8 cellular contexts compared by ENCODE assay signal in genomic region chr17:35089846-35090193, GRCh38. TPM values are rescaled to one million over a fixed set of nuclear protein-coding genes. Genes with fewer than 3 reads are reported as not detected.
DNase-seq lines count a peak whose midpoint lies in the region; TF ChIP-seq lines count a peak whose summit lies in the region.

No MANE protein-coding gene starts in this region.

- H3K4me3 ChIP-seq in HFF-Myc (replicated peaks; ENCODE audit: low read depth, low read length): peak overlapping the region; percentile 34; the same call in 1 of the 2 replicates
- H3K4me3 ChIP-seq in PC-9: peak overlapping the region; percentile 42; the same call in 1 of the 2 replicates
- peak overlapping the region; percentile 15 for H3K4me3 ChIP-seq in astrocyte of the cerebellum (ENCODE audit: low read depth, low read length)

- H3K9me3 Mint-ChIP-seq in Calu3 (ENCODE audit: low read depth, unreplicated experiment): no peaks in the 10 kb centered on the region

- BruUV-seq in Calu3 (replicated peaks; lab: Mats Ljungman, UMichigan) (no TSS peak), PC-9 (replicated peaks; lab: Mats Ljungman, UMichigan) (no TSS peak)

- in situ Hi-C loops in astrocyte of the cerebellum (cut with HindIII; ENCODE audit: low sequenced_read_pairs): no loop called here

- peaks cover 42% of the 10 kb centered on the region for H3K36me3 Mint-ChIP-seq in Calu3 (ENCODE audit: insufficient read depth, unreplicated experiment)

- no peaks in the 10 kb centered on the region for H3K27me3 Mint-ChIP-seq in Calu3 (ENCODE audit: unreplicated experiment)

- no peak for TF ChIP-seq CTCF in Calu3 (IDR thresholded peaks at IDR 0.05; ENCODE audit: unreplicated experiment)
- no peak for TF ChIP-seq CTCF in HFF-Myc (IDR thresholded peaks at IDR 0.05; ENCODE audit: low read depth, low read length, missing control alignments)
- no peak for TF ChIP-seq CTCF in PC-9 (conservative IDR thresholded peaks at IDR 0.05)
- TF ChIP-seq CTCF in astrocyte of the cerebellum (IDR thresholded peaks at IDR 0.05; ENCODE audit: low read depth, low read length, missing control alignments): no peak

- peaks cover 32% of the 10 kb centered on the region for H3K79me2 ChIP-seq in PC-9 (ENCODE audit: low read depth)

- intact Hi-C loops in Calu3 (cut with micrococcal nuclease; ENCODE audit: unreplicated experiment): loop anchor here (1.0 to 5.0 kb wide), 2 partner anchors 73 to 92 kb away; no protein-coding TSS in a partner anchor
- intact Hi-C loops in PC-9 (cut with micrococcal nuclease; ENCODE audit: unreplicated experiment): loop anchor here (1.0 to 5.0 kb wide), 5 partner anchors 27 to 152 kb away; partner anchors contain the start of genes LIG3, RFFL and SLFN5

- H3F3A ChIP-seq in PC-9 (ENCODE audit: insufficient read depth, low read depth): peaks cover 29% of the 10 kb centered on the region

- H3K9me2 ChIP-seq in PC-9 (ENCODE audit: insufficient read depth): no peaks in the 10 kb centered on the region

- H3K4me1 Mint-ChIP-seq in Calu3 (ENCODE audit: low read depth, unreplicated experiment): peaks cover 20% of the 10 kb centered on the region

- H2AFZ ChIP-seq in PC-9: peak overlapping the region; percentile 91

- H3K27ac ChIP-seq in PC-9: no peak overlapping the region

- H3K4me3 Mint-ChIP-seq in Calu3 (ENCODE audit: low read depth, unreplicated experiment): peak overlapping the region; percentile 93

- peak overlapping the region; percentile 60 for H3K27ac Mint-ChIP-seq in Calu3 (ENCODE audit: unreplicated experiment)

- no peaks in the 10 kb centered on the region for H4K20me1 ChIP-seq in PC-9 (ENCODE audit: insufficient read depth)

- H3K27me3 ChIP-seq in PC-9 (ENCODE audit: insufficient read depth, low read depth): no peaks in the 10 kb centered on the region

- CTCF ChIA-PET in Calu3 (lab: Charles Lee): interaction anchor here (0.5 to 1.2 kb wide), 5 partner anchors 46 to 98 kb away, joined by 3 to 6 read pairs (median 4); no protein-coding TSS in a partner anchor
- CTCF ChIA-PET in PC-9 (lab: Charles Lee): no interaction called here

- peaks cover 34% of the 10 kb centered on the region for H3K4me1 ChIP-seq in PC-9 (replicated peaks; ENCODE audit: insufficient read depth)

- H3K4me2 ChIP-seq in PC-9: peak overlapping the region; percentile 79

- no peaks in the 10 kb centered on the region; the same call in 1 of the 2 replicates for H3K9me3 ChIP-seq in PC-9 (ENCODE audit: insufficient read depth, low read depth)

- H3K36me3 ChIP-seq in PC-9 (ENCODE audit: low read depth): no peaks in the 10 kb centered on the region

- DNase-seq in Calu3: peak; percentile 29
- DNase-seq in HFF-Myc (ENCODE audit: extremely low read depth, low read depth): no peak
- DNase-seq in PC-9: no peak
- DNase-seq in astrocyte of the cerebellum (ENCODE audit: low read depth): no peak
- DNase-seq in iris pigment epithelial cell (ENCODE audit: low read depth): peak; percentile 41
- peak; percentile 28 for DNase-seq in stimulated activated CD4-positive, alpha-beta T cell treated with anti-CD3 and anti-CD28 coated beads, Interleukin-2, amount 100 ng/mL, for 4 hours (ENCODE audit: low read depth)
- no peak for DNase-seq in NCI-H2107 (lab: John Stamatoyannopoulos, UW)
- DNase-seq in germinal center (ENCODE audit: low spot score): no peak

- POLR2A ChIA-PET in PC-9 (lab: Charles Lee; ENCODE audit: unreplicated experiment): interaction anchor here (0.6 to 0.8 kb wide), 2 partner anchors 368 to 505 kb away, joined by 5 to 7 read pairs; no protein-coding TSS in a partner anchor

RNA-seq across cellular contexts. Expression of gene RFFL, which starts 26.3 kb away (rescaled TPM):
- total RNA-seq in Calu3 (2022) (29.2 and 35.8 TPM in 2 replicates), PC-9 (2021) (36.7 and 38.1 TPM in 2 replicates)

RNA-seq across cellular contexts. Expression of gene RAD51D, which starts 29.8 kb away (rescaled TPM):
- 16.8 and 17.1 TPM in 2 replicates for total RNA-seq in Calu3 (2022)
- total RNA-seq in PC-9 (2021): 7.8 and 9.7 TPM in 2 replicates

RNA-seq across cellular contexts. Expression of gene FNDC8, which starts 31.6 kb away (rescaled TPM):
- total RNA-seq in Calu3 (2022) (not detected in 2 replicates), PC-9 (2021) (not detected in 2 replicates)

RNA-seq across cellular contexts. Expression of gene NLE1, which starts 52.3 kb away (rescaled TPM):
- total RNA-seq in Calu3 (2022) (30.0 and 33.1 TPM in 2 replicates), PC-9 (2021) (16.4 and 20.8 TPM in 2 replicates)

RNA-seq across cellular contexts. Expression of gene UNC45B, which starts 57.8 kb away (rescaled TPM):
- not detected in 2 replicates for total RNA-seq in Calu3 (2022)
- total RNA-seq in PC-9 (2021): not detected in 2 replicates

Comparison
In these comparisons a context has a peak if more than half of its experiments do, and no peak if none do; other contexts are left out.
1. DNase-seq: peak in Calu3 (single experiment), iris pigment epithelial cell (single experiment) and stimulated activated CD4-positive, alpha-beta T cell treated with anti-CD3 and anti-CD28 coated beads, Interleukin-2, amount 100 ng/mL, for 4 hours (single experiment); none in HFF-Myc (single experiment), PC-9 (0 of 2), astrocyte of the cerebellum (single experiment), NCI-H2107 (single experiment) and germinal center (single experiment).
2. Peak in every context shown above with its lines, with median percentiles within 50 percentile points of each other: H3K4me3 ChIP-seq.